ENCODE assay signal across 8 cellular contexts in genomic region chr1:234356615-234357269, GRCh38. TPM values are rescaled to one million over a fixed set of nuclear protein-coding genes. Genes with fewer than 3 reads are reported as not detected.
DNase-seq lines count a peak whose midpoint lies in the region; ATAC-seq and TF ChIP-seq lines count a peak whose summit lies in the region.
"Not testable (repeated sequence)": the region's sequence is repeated elsewhere in the genome, so short reads cannot be mapped to it uniquely, and the experiment has no call there.

No MANE protein-coding gene starts in this region.

- not testable (repeated sequence) for TF ChIP-seq CTCF in GM12875 (IDR thresholded peaks at IDR 0.05; ENCODE audit: borderline replicate concordance, insufficient read depth, low read depth, low read length); adrenal gland (IDR thresholded peaks at IDR 0.05); suprapubic skin (IDR thresholded peaks at IDR 0.05)

- H3K27me3 ChIP-seq in adrenal gland, result not testable (repeated sequence)
- peaks cover 11% of the 10 kb centered on the region for H3K27me3 ChIP-seq in suprapubic skin

- H3K27me3 Mint-ChIP-seq in activated CD4-positive, alpha-beta T cell treated with anti-CD3 and anti-CD28 coated beads, Interleukin-2, amount 10 ng/mL, durations not matched to agents 7 days and 5 days, result peaks cover 18% of the 10 kb centered on the region

- H3K4me3 ChIP-seq in GM12875 (ENCODE audit: low read depth, low read length) (peak overlapping the region; percentile 70), adrenal gland (peak overlapping the region in 1 of 4 donors; percentile 35), suprapubic skin (peak overlapping the region; percentile 42)

- not testable (repeated sequence) for H3K4me1 Mint-ChIP-seq in activated CD4-positive, alpha-beta T cell treated with anti-CD3 and anti-CD28 coated beads, Interleukin-2, amount 10 ng/mL, durations not matched to agents 7 days and 5 days

- ATAC-seq in HG03378 (IDR thresholded peaks at IDR 0.05; ENCODE audit: unreplicated experiment), result peak; percentile 57
- ATAC-seq in Right ventricle myocardium inferior, result peak; percentile 54

- POLR2A ChIA-PET in activated CD4-positive, alpha-beta T cell treated with anti-CD3 and anti-CD28 coated beads, Interleukin-2, amount 10 ng/mL, durations not matched to agents 7 days and 5 days (lab: Charles Lee), result not testable (repeated sequence)

- H3K36me3 ChIP-seq in adrenal gland (replicated peaks in 1 of 2); suprapubic skin: not testable (repeated sequence)

- H3K4me3 Mint-ChIP-seq in activated CD4-positive, alpha-beta T cell treated with anti-CD3 and anti-CD28 coated beads, Interleukin-2, amount 10 ng/mL, durations not matched to agents 7 days and 5 days, result peak overlapping the region; percentile 67

- H3K9me3 Mint-ChIP-seq in activated CD4-positive, alpha-beta T cell treated with anti-CD3 and anti-CD28 coated beads, Interleukin-2, amount 10 ng/mL, durations not matched to agents 7 days and 5 days, result not testable (repeated sequence)

- DNase-seq in NCI-H748 treated with DMSO at 0.1 percent for 48 hours (lab: John Stamatoyannopoulos, UW), result peak; percentile 15
- DNase-seq in activated CD4-positive, alpha-beta T cell treated with anti-CD3 and anti-CD28 coated beads, Interleukin-2, amount 10 ng/mL, durations not matched to agents 7 days and 5 days; Right ventricle myocardium inferior (ENCODE audit: missing footprints); suprapubic skin (ENCODE audit: low spot score in 2 of 2): not testable (repeated sequence)
- peak; percentile 28 to 70 (median 42) for DNase-seq in adrenal gland
- DNase-seq in putamen (ENCODE audit: low spot score), result peak; percentile 13

- intact Hi-C loops in adrenal gland (cut with DNase I); Right ventricle myocardium inferior (cut with DNase I): not testable (repeated sequence)

- H3K4me1 ChIP-seq in adrenal gland (replicated peaks in 1 of 2); suprapubic skin: not testable (repeated sequence)

- 43 to 72% (median 55%) methylated on average over 22 to 35 of the region's 35 CpGs for WGBS in adrenal gland, 4 donors
- 55% methylated on average over 35 of the region's 35 CpGs for WGBS in suprapubic skin

- not testable (repeated sequence) for TF ChIP-seq EP300 in suprapubic skin (IDR thresholded peaks at IDR 0.05)

- not testable (repeated sequence) for H3K9me3 ChIP-seq in adrenal gland (replicated peaks in 1 of 3); suprapubic skin

- H3K27ac ChIP-seq in adrenal gland, suprapubic skin: not testable (repeated sequence)

- CTCF ChIA-PET in activated CD4-positive, alpha-beta T cell treated with anti-CD3 and anti-CD28 coated beads, Interleukin-2, amount 10 ng/mL, durations not matched to agents 7 days and 5 days (lab: Charles Lee), result interaction anchor here (1.1 kb wide), 2 partner anchors 16 to 45 kb away, joined by 3 read pairs; partner anchors contain the start of gene COA6

- TF ChIP-seq POLR2A in adrenal gland (IDR thresholded peaks at IDR 0.05), result peak in 1 of 2 donors; percentile 23
- TF ChIP-seq POLR2A in suprapubic skin (IDR thresholded peaks at IDR 0.05), result not testable (repeated sequence)

- H3K36me3 Mint-ChIP-seq in activated CD4-positive, alpha-beta T cell treated with anti-CD3 and anti-CD28 coated beads, Interleukin-2, amount 10 ng/mL, durations not matched to agents 7 days and 5 days (ENCODE audit: low read depth), result not testable (repeated sequence)

- H3K27ac Mint-ChIP-seq in activated CD4-positive, alpha-beta T cell treated with anti-CD3 and anti-CD28 coated beads, Interleukin-2, amount 10 ng/mL, durations not matched to agents 7 days and 5 days, result peak overlapping the region; percentile 80

RNA-seq across cellular contexts. Expression of gene COA6, which starts 16.5 kb away (rescaled TPM):
- total RNA-seq in activated CD4-positive, alpha-beta T cell treated with anti-CD3 and anti-CD28 coated beads, Interleukin-2, amount 10 ng/mL, durations not matched to agents 7 days and 5 days, result 10 to 100 TPM; 46.2 to 46.5 TPM
- 10 to 100 TPM; 22.9 to 37.7 (median 32.3) TPM for total RNA-seq in adrenal gland
- 10 to 100 TPM; 60.4 to 84.7 (median 68.8) TPM for polyA plus RNA-seq in adrenal gland
- 42.5 TPM for total RNA-seq in Right ventricle myocardium inferior
- total RNA-seq in suprapubic skin, result 10 to 100 TPM in 3 of 4 donors, 1 to 10 TPM in 1; 8.6 to 21.4 (median 16.3) TPM
